21 cellular contexts compared by ENCODE assay signal in the genomic region with DNA sequence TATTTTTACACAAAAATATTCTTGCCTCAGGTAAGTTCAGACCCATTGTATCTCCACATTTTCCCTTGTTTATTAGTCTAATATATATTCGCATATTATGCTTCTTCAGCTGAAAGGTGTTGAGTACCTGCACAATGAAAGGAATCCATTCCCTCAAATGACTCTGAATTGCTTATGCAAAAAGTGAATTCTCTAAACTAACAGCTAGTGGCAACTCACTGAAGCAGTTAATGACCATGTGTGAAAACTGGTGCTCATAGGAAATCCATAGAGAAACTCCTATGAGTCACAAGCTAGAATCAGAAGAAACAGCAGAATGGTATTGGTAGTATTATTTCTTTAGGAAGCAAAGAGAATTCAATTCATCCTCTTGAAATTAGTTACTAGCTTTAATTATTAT. TPM values are rescaled to one million over a fixed set of nuclear protein-coding genes. Genes with fewer than 3 reads are reported as not detected.
"Had no signal": no experiment of that assay in that cellular context is flagged by ENCODE, and none has a peak within 500 bp of the region (broad histone marks: within the 10 kb centered on the region; RNA-seq: fewer than 3 reads in every experiment).

No MANE protein-coding gene starts in this region.

- ATAC-seq: activated naive CD4-positive, alpha-beta T cell treated with anti-CD3 and anti-CD28 coated beads, Interleukin-2, amount 50 U/mL, for 72 hours; activated T-cell treated with anti-CD3 and anti-CD28 coated beads, Interleukin-2, amount 50 U/mL, for 72 hours; foreskin keratinocyte; mucosa of descending colon; naive thymus-derived CD4-positive, alpha-beta T cell; stimulated activated memory B cell treated with anti-CD40 and anti-IgM and Interleukin-4, amounts not matched to agents 10 μg/mL and 1 μg/mL and 100 μg/mL, for 72 hours had no signal

- H3K4me1 ChIP-seq: foreskin keratinocyte had no signal

- H3K36me3 ChIP-seq: esophagus squamous epithelium, ovary, tibial artery had no signal

- H3K27me3 ChIP-seq: esophagus squamous epithelium, foreskin keratinocyte, ovary, tibial artery had no signal

- H3K4me3 ChIP-seq: esophagus squamous epithelium, mucosa of descending colon, ovary, tibial artery had no signal

- H3K9me3 ChIP-seq: esophagus squamous epithelium, mucosa of descending colon, ovary, tibial artery had no signal

- DNase-seq: activated B cell treated with CpG ODN at 0.5 μM for 24 hours; activated CD4-positive, alpha-beta T cell treated with anti-CD3 and anti-CD28 coated beads, Interleukin-2, amount 10 ng/mL, durations not matched to agents 7 days and 5 days; activated CD8-positive, alpha-beta memory T cell treated with anti-CD3 and anti-CD28 coated beads, Interleukin-2, amount 50 U/mL, for 48 hours; activated gamma-delta T cell; activated T-cell treated with anti-CD3 and anti-CD28 coated beads, Interleukin-2, amount 50 U/mL, for 72 hours; cortex of kidney; effector CD8-positive, alpha-beta T cell; esophagus squamous epithelium; foreskin keratinocyte; head of caudate nucleus; mammary epithelial cell; mucosa of descending colon; naive thymus-derived CD4-positive, alpha-beta T cell; ovary; stimulated activated CD4-positive, alpha-beta T cell treated with anti-CD3 and anti-CD28 coated beads, Interleukin-12 subunit alpha, Interleukin-12 subunit beta, amount 100 ng/mL, for 4 hours; stimulated activated CD4-positive, alpha-beta T cell treated with anti-CD3 and anti-CD28 coated beads, Interleukin-2, amount 100 ng/mL, for 24 hours; T-helper 2 cell; tibial artery had no signal

- H3K27ac ChIP-seq: esophagus squamous epithelium, foreskin keratinocyte, ovary, tibial artery had no signal

RNA-seq across cellular contexts. Expression of gene RNF148, which starts 33.5 kb away (rescaled TPM):
- polyA plus RNA-seq: foreskin keratinocyte; naive thymus-derived CD4-positive, alpha-beta T cell had no signal

RNA-seq across cellular contexts. Expression of gene RNF133, which starts 37.3 kb away (rescaled TPM):
- polyA plus RNA-seq: endothelial cell of umbilical vein; foreskin keratinocyte; mammary epithelial cell; naive thymus-derived CD4-positive, alpha-beta T cell had no signal
